In genomic region chr14:26191123-26191522, GRCh38 we compare ENCODE assay signal across 19 cellular contexts.
A peak's percentile ranks its signal among the peaks of the same experiment; 100 is the strongest.
DNase-seq lines count a peak whose midpoint lies in the region; ATAC-seq, FAIRE-seq and TF ChIP-seq lines count a peak whose summit lies in the region.
"Had no signal": no experiment of that assay in that cellular context is flagged by ENCODE, and none has a peak within 500 bp of the region (broad histone marks: within the 10 kb centered on the region; RNA-seq: fewer than 3 reads in every experiment).

No MANE protein-coding gene starts in this region.

- no peak overlapping the region for H3K4me2 ChIP-seq in mesenchymal stem cell (ENCODE audit: low read length, poor library complexity, severe bottlenecking)
- H3K4me2 ChIP-seq: BLaER1 treated with 17β-estradiol and CSF1 and Interleukin-3, amounts not matched to agents 10 nM and 100 nM had no signal

- FAIRE-seq in HTR-8/SVneo (lab: Jason Lieb, UNC), result peak; percentile 16
- FAIRE-seq in bronchial epithelial cell (lab: Jason Lieb, UNC), result no peak
- no peak for FAIRE-seq in urothelium cell line (lab: Jason Lieb, UNC)
- FAIRE-seq: GM12892 had no signal

- H3K9me3 ChIP-seq in mesenchymal stem cell (ENCODE audit: control insufficient read depth, low read length), result peaks cover 6% of the 10 kb centered on the region
- H3K9me3 ChIP-seq: psoas muscle had no signal

- H3K27me3 Mint-ChIP-seq in T-helper 2 cell treated with Interferon-gamma antibody and Interleukin-4, amounts not matched to agents 5 μg/mL and 100 μg/mL, for 36 hours (ENCODE audit: low read depth), result no peaks in the 10 kb centered on the region
- H3K27me3 Mint-ChIP-seq: natural killer cell treated with Interleukin-12 subunit alpha and Interleukin-12 subunit beta and Interleukin-15 and Interleukin-18, amount 100 ng/mL, for 72 hours had no signal

- H2BK12ac ChIP-seq in mesenchymal stem cell (ENCODE audit: low read length in 2 of 2), result no peak overlapping the region

- no peak overlapping the region for H2AK5ac ChIP-seq in mesenchymal stem cell (ENCODE audit: low read length, severe bottlenecking)

- no peak overlapping the region for H3K27ac Mint-ChIP-seq in T-helper 2 cell treated with Interferon-gamma antibody and Interleukin-4, amounts not matched to agents 5 μg/mL and 100 μg/mL, for 36 hours
- H3K27ac Mint-ChIP-seq: natural killer cell treated with Interleukin-12 subunit alpha and Interleukin-12 subunit beta and Interleukin-15 and Interleukin-18, amount 100 ng/mL, for 72 hours had no signal

- no peaks in the 10 kb centered on the region for H3K36me3 ChIP-seq in bronchial epithelial cell (ENCODE audit: control insufficient read depth, insufficient read depth, low read length)
- no peaks in the 10 kb centered on the region for H3K36me3 ChIP-seq in mesenchymal stem cell (ENCODE audit: control insufficient read depth in 1 of 2, insufficient read depth in 2 of 2, low read depth in 1 of 2, low read length in 2 of 2)
- H3K36me3 ChIP-seq: BLaER1 treated with 17β-estradiol and CSF1 and Interleukin-3, amounts not matched to agents 10 nM and 100 nM; spleen had no signal

- H3K4ac ChIP-seq in mesenchymal stem cell (ENCODE audit: low read depth in 1 of 2, low read length in 2 of 2), result no peak overlapping the region

- no peaks in the 10 kb centered on the region for H3K4me1 ChIP-seq in mesenchymal stem cell (ENCODE audit: control insufficient read depth, insufficient read depth, low read depth, low read length)
- H3K4me1 ChIP-seq: BLaER1 treated with 17β-estradiol and CSF1 and Interleukin-3, amounts not matched to agents 10 nM and 100 nM; psoas muscle; spleen had no signal

- no peak overlapping the region for H2BK120ac ChIP-seq in mesenchymal stem cell (ENCODE audit: low read depth, low read length)

- H3K27me3 ChIP-seq in bronchial epithelial cell (ENCODE audit: control insufficient read depth, insufficient read depth, low read length) (no peaks in the 10 kb centered on the region), mesenchymal stem cell (ENCODE audit: control insufficient read depth in 1 of 2, insufficient read depth in 1 of 2, low read length in 2 of 2) (peaks cover 19 to 32% of the 10 kb centered on the region in 2 experiments)
- H3K27me3 ChIP-seq: spleen had no signal

- H3K79me1 ChIP-seq in mesenchymal stem cell (replicated peaks; ENCODE audit: low read length, poor library complexity, severe bottlenecking), result no peaks in the 10 kb centered on the region

- peak overlapping the region; percentile 54 for H3K9ac ChIP-seq in mesenchymal stem cell (ENCODE audit: low read length)
- H3K9ac ChIP-seq: BLaER1 treated with 17β-estradiol and CSF1 and Interleukin-3, amounts not matched to agents 10 nM and 100 nM had no signal

- no peak overlapping the region for H4K91ac ChIP-seq in mesenchymal stem cell (ENCODE audit: low read length)

- H3K9me3 Mint-ChIP-seq in T-helper 2 cell treated with Interferon-gamma antibody and Interleukin-4, amounts not matched to agents 5 μg/mL and 100 μg/mL, for 36 hours, result peaks cover 41% of the 10 kb centered on the region

- no peak overlapping the region for H3K14ac ChIP-seq in mesenchymal stem cell (ENCODE audit: low read length in 2 of 2)

- TF ChIP-seq CTCF in bronchial epithelial cell (IDR thresholded peaks at IDR 0.05; ENCODE audit: insufficient read depth, low read length, severe bottlenecking), result peak; percentile 9

- no peak overlapping the region for H3K18ac ChIP-seq in mesenchymal stem cell (ENCODE audit: low read depth in 1 of 2, low read length in 2 of 2)

- 86% methylated on average over 4 of the region's 4 CpGs for WGBS in mesenchymal stem cell

- H3K23ac ChIP-seq in mesenchymal stem cell (ENCODE audit: low read length in 2 of 2), result no peak overlapping the region

- H3K27ac ChIP-seq in mesenchymal stem cell (ENCODE audit: low read length, poor library complexity, severe bottlenecking), result no peak overlapping the region
- H3K27ac ChIP-seq: BLaER1 treated with 17β-estradiol and CSF1 and Interleukin-3, amounts not matched to agents 10 nM and 100 nM; psoas muscle; spleen had no signal

- ATAC-seq in HG02571 (IDR thresholded peaks at IDR 0.05; ENCODE audit: unreplicated experiment), result no peak
- ATAC-seq: natural killer cell treated with Interleukin-12 subunit alpha and Interleukin-12 subunit beta and Interleukin-15 and Interleukin-18, amount 100 ng/mL, for 72 hours; psoas muscle had no signal

- no peaks in the 10 kb centered on the region for H3K4me1 Mint-ChIP-seq in T-helper 2 cell treated with Interferon-gamma antibody and Interleukin-4, amounts not matched to agents 5 μg/mL and 100 μg/mL, for 36 hours (ENCODE audit: low read depth)

- DNase-seq in DMS 273 (lab: John Stamatoyannopoulos, UW; ENCODE audit: unreplicated experiment), result peak; percentile 11
- DNase-seq in DMS 273 treated with DMSO at 0.1 percent for 48 hours (lab: John Stamatoyannopoulos, UW), result no peak
- no peak for DNase-seq in HTR-8/SVneo (ENCODE audit: insufficient read length, low spot score)
- DNase-seq in bronchial epithelial cell (ENCODE audit: low read depth), result no peak
- DNase-seq in mesenchymal stem cell, result peak; percentile 8
- no peak for DNase-seq in urothelium cell line (ENCODE audit: low spot score)
- no peak for DNase-seq in T-helper 2 cell treated with Interferon-gamma antibody and Interleukin-4, amounts not matched to agents 5 μg/mL and 100 μg/mL, for 36 hours (ENCODE audit: low spot score)
- DNase-seq: 8988T; caudate nucleus; effector memory CD4-positive, alpha-beta T cell; hippocampal formation; NCI-H2029; psoas muscle; spleen; T1000 had no signal

- H3K36me3 Mint-ChIP-seq in T-helper 2 cell treated with Interferon-gamma antibody and Interleukin-4, amounts not matched to agents 5 μg/mL and 100 μg/mL, for 36 hours (ENCODE audit: low read depth), result no peaks in the 10 kb centered on the region
- H3K36me3 Mint-ChIP-seq: natural killer cell treated with Interleukin-12 subunit alpha and Interleukin-12 subunit beta and Interleukin-15 and Interleukin-18, amount 100 ng/mL, for 72 hours had no signal

- H2BK5ac ChIP-seq in mesenchymal stem cell (ENCODE audit: low read depth, low read length, poor library complexity, severe bottlenecking), result no peak overlapping the region

- H3K4me3 Mint-ChIP-seq in T-helper 2 cell treated with Interferon-gamma antibody and Interleukin-4, amounts not matched to agents 5 μg/mL and 100 μg/mL, for 36 hours, result no peak overlapping the region
- H3K4me3 Mint-ChIP-seq: natural killer cell treated with Interleukin-12 subunit alpha and Interleukin-12 subunit beta and Interleukin-15 and Interleukin-18, amount 100 ng/mL, for 72 hours had no signal

- H2BK15ac ChIP-seq in mesenchymal stem cell (ENCODE audit: low read depth, poor library complexity, severe bottlenecking), result no peak overlapping the region

- H3K4me3 ChIP-seq in bronchial epithelial cell (ENCODE audit: low read depth, low read length) (no peak overlapping the region), mesenchymal stem cell (ENCODE audit: insufficient read depth in 1 of 2, low read depth in 1 of 2, low read length in 2 of 2) (no peak overlapping the region)
- H3K4me3 ChIP-seq: BLaER1 treated with 17β-estradiol and CSF1 and Interleukin-3, amounts not matched to agents 10 nM and 100 nM; psoas muscle; spleen had no signal

- no peak overlapping the region for H4K8ac ChIP-seq in mesenchymal stem cell (ENCODE audit: low read length)

- H2AFZ ChIP-seq in mesenchymal stem cell (ENCODE audit: low read depth, low read length), result no peak overlapping the region

Comparison
In these comparisons a context has a peak if more than half of its experiments do, and no peak if none do; other contexts are left out.
1. DNase-seq: peak in DMS 273 (single experiment) and mesenchymal stem cell (single experiment); none in DMS 273 treated with DMSO at 0.1 percent for 48 hours (single experiment), HTR-8/SVneo (single experiment), bronchial epithelial cell (single experiment), urothelium cell line (single experiment) and T-helper 2 cell treated with Interferon-gamma antibody and Interleukin-4, amounts not matched to agents 5 μg/mL and 100 μg/mL, for 36 hours (single experiment).